ENCODE assay signal across 8 cellular contexts in genomic region chr18:23487738-23488625, GRCh38. TPM values are rescaled to one million over a fixed set of nuclear protein-coding genes. Genes with fewer than 3 reads are reported as not detected.
DNase-seq lines count a peak whose midpoint lies in the region; ATAC-seq and TF ChIP-seq lines count a peak whose summit lies in the region.

No MANE protein-coding gene starts in this region.

- no peaks in the 10 kb centered on the region for H3K27me3 Mint-ChIP-seq in activated T-cell treated with anti-CD3 and anti-CD28 coated beads, Interleukin-2, amount 50 U/mL, for 72 hours (ENCODE audit: low read depth)

- H3K4me1 ChIP-seq in right lobe of liver = peaks cover 0 to 10% (median 1%) of the 10 kb centered on the region in 4 donors
- peaks cover 4 to 14% (median 7%) of the 10 kb centered on the region in 4 donors for H3K4me1 ChIP-seq in upper lobe of left lung
- no peaks in the 10 kb centered on the region for H3K4me1 ChIP-seq in A673 (ENCODE audit: insufficient read depth, low read length, poor library complexity, severe bottlenecking)

- H3K36me3 ChIP-seq in right lobe of liver = peaks cover 0 to 8% (median 3%) of the 10 kb centered on the region in 4 donors
- H3K36me3 ChIP-seq in upper lobe of left lung = peaks cover 0 to 5% (median 0%) of the 10 kb centered on the region in 4 donors
- no peaks in the 10 kb centered on the region for H3K36me3 ChIP-seq in A673 (ENCODE audit: insufficient read depth, low read length, poor library complexity, severe bottlenecking)

- H3K27me3 ChIP-seq in right lobe of liver (no peaks in the 10 kb centered on the region), upper lobe of left lung (no peaks in the 10 kb centered on the region), A673 (replicated peaks; ENCODE audit: insufficient read depth, low read depth, low read length, poor library complexity) (no peaks in the 10 kb centered on the region)

- CTCF ChIA-PET in A673 (lab: Charles Lee) = interaction anchor here (0.7 kb wide), 1 partner anchor 11 kb away, joined by 3 read pairs; no protein-coding TSS in a partner anchor

- TF ChIP-seq POLR2A in right lobe of liver (IDR thresholded peaks at IDR 0.05) = no peak
- TF ChIP-seq POLR2A in upper lobe of left lung (IDR thresholded peaks at IDR 0.05) = no peak

- ATAC-seq in GM21447 (IDR thresholded peaks at IDR 0.05; ENCODE audit: unreplicated experiment) (peak; percentile 88), right lobe of liver (peak; percentile 81 to 87 (median 84)), upper lobe of left lung (ENCODE audit: low FRiP score in 2 of 2) (peak; percentile 56 to 63)
- peak; percentile 83 to 86 for ATAC-seq in activated T-cell treated with anti-CD3 and anti-CD28 coated beads, Interleukin-2, amount 50 U/mL, for 72 hours (replicated peaks in 1 of 2)

- H3K4me1 Mint-ChIP-seq in activated T-cell treated with anti-CD3 and anti-CD28 coated beads, Interleukin-2, amount 50 U/mL, for 72 hours (ENCODE audit: low read depth) = peaks cover 21% of the 10 kb centered on the region

- no peak for TF ChIP-seq EP300 in upper lobe of left lung (IDR thresholded peaks at IDR 0.05)

- POLR2A ChIA-PET in A673 (lab: Charles Lee; ENCODE audit: low non-redundant PET) = no interaction called here

- H3K4me3 ChIP-seq in right lobe of liver (peak overlapping the region in 2 of 3 donors; percentile 8 to 20), upper lobe of left lung (peak overlapping the region in 3 of 4 donors; percentile 28 to 39 (median 37)), A673 (ENCODE audit: low read depth, low read length, poor library complexity, severe bottlenecking) (no peak overlapping the region)

- peak overlapping the region; percentile 97 for H3K27ac Mint-ChIP-seq in activated T-cell treated with anti-CD3 and anti-CD28 coated beads, Interleukin-2, amount 50 U/mL, for 72 hours

- H3K9me3 Mint-ChIP-seq in activated T-cell treated with anti-CD3 and anti-CD28 coated beads, Interleukin-2, amount 50 U/mL, for 72 hours = peaks cover 0 to 1% of the 10 kb centered on the region in 2 donors

- H3K9me3 ChIP-seq in right lobe of liver (no peaks in the 10 kb centered on the region), upper lobe of left lung (no peaks in the 10 kb centered on the region), A673 (ENCODE audit: low read depth, low read length, poor library complexity, severe bottlenecking) (peaks cover 5% of the 10 kb centered on the region)

- no TSS peak for BruUV-seq in A673 (replicated peaks; lab: Mats Ljungman, UMichigan)

- H3K27ac ChIP-seq in right lobe of liver = peak overlapping the region; percentile 39 to 72 (median 67)
- peak overlapping the region; percentile 76 to 88 (median 86) for H3K27ac ChIP-seq in upper lobe of left lung
- H3K27ac ChIP-seq in A673 (ENCODE audit: low read depth, low read length, poor library complexity, severe bottlenecking) = no peak overlapping the region

- peak overlapping the region; percentile 66 to 83 for H3K4me3 Mint-ChIP-seq in activated T-cell treated with anti-CD3 and anti-CD28 coated beads, Interleukin-2, amount 50 U/mL, for 72 hours

- TF ChIP-seq CTCF in right lobe of liver (IDR thresholded peaks at IDR 0.05) (no peak), upper lobe of left lung (IDR thresholded peaks at IDR 0.05) (no peak), A673 (conservative IDR thresholded peaks at IDR 0.05; ENCODE audit: low read depth, low read length) (no peak)

- 24% methylated on average over 9 of the region's 15 CpGs for WGBS in right lobe of liver (ENCODE audit: insufficient coverage, low coverage, low lambda C conversion rate, missing lambda C conversion rate)
- 33 to 39% methylated on average over 15 of the region's 15 CpGs for WGBS in upper lobe of left lung, 2 donors

- H3K36me3 Mint-ChIP-seq in activated T-cell treated with anti-CD3 and anti-CD28 coated beads, Interleukin-2, amount 50 U/mL, for 72 hours (ENCODE audit: insufficient read depth in 2 of 2) = peaks cover 0 to 1% of the 10 kb centered on the region in 2 donors

- intact Hi-C loops in right lobe of liver (cut with DNase I) = no loop called here
- intact Hi-C loops in A673 (cut with micrococcal nuclease; ENCODE audit: unreplicated experiment) = no loop called here

- peak; percentile 23 for DNase-seq in Daoy (ENCODE audit: low read depth)
- peak; percentile 51 for DNase-seq in KG1 (lab: John Stamatoyannopoulos, UW)
- DNase-seq in activated T-cell treated with anti-CD3 and anti-CD28 coated beads, Interleukin-2, amount 50 U/mL, for 72 hours = peak; percentile 45 to 55
- DNase-seq in right lobe of liver = peak in 1 of 3 donors; percentile 36
- DNase-seq in upper lobe of left lung = peak in 1 of 2 donors; percentile 69
- no peak for DNase-seq in DMS153 (lab: John Stamatoyannopoulos, UW)
- no peak for DNase-seq in A673 (ENCODE audit: low spot score)

RNA-seq across cellular contexts. Expression of gene RMC1, which starts 15.3 kb away (rescaled TPM):
- total RNA-seq in Daoy (2014; rRNA removed; shearing (Covaris generic)) = 32.7 and 44.1 TPM in 2 replicates
- total RNA-seq in activated T-cell treated with anti-CD3 and anti-CD28 coated beads, Interleukin-2, amount 50 U/mL, for 72 hours = 10 to 100 TPM; 46.8 to 52.3 TPM
- total RNA-seq in right lobe of liver (10 to 100 TPM; 16.8 to 24.5 (median 21.9) TPM), upper lobe of left lung (10 to 100 TPM; 23.3 to 45.1 (median 39.8) TPM), A673 (2021) (38.1 and 39.8 TPM in 2 replicates)

RNA-seq across cellular contexts. Expression of gene RIOK3, which starts 34.9 kb away (rescaled TPM):
- total RNA-seq in Daoy (2014; rRNA removed; shearing (Covaris generic)) = 46.6 and 48.7 TPM in 2 replicates
- total RNA-seq in activated T-cell treated with anti-CD3 and anti-CD28 coated beads, Interleukin-2, amount 50 U/mL, for 72 hours = 10 to 100 TPM; 75.9 to 95.8 TPM
- total RNA-seq in right lobe of liver (10 to 100 TPM; 41.3 to 59.5 (median 50.4) TPM), upper lobe of left lung (10 to 100 TPM; 54.7 to 91.1 (median 60.0) TPM), A673 (2021) (34.7 and 35.8 TPM in 2 replicates)

Comparison
In these comparisons a context has a peak if more than half of its experiments do, and no peak if none do; other contexts are left out.
1. DNase-seq: peak in Daoy (single experiment), KG1 (single experiment) and activated T-cell treated with anti-CD3 and anti-CD28 coated beads, Interleukin-2, amount 50 U/mL, for 72 hours (2 of 2); none in DMS153 (single experiment) and A673 (single experiment).
2. Peak in every context shown above with its lines, with median percentiles within 50 percentile points of each other: ATAC-seq.